1 cellular context compared by ENCODE assay signal in genomic region chr2:68977453-68977852, GRCh38.
TF ChIP-seq lines count a peak whose summit lies in the region.

No MANE protein-coding gene starts in this region.

TF ChIP-seq in H1, 55 proteins besides CTCF, POLR2A, EP300 and RAD21 (continued from another document):
- TF ChIP-seq, protein P1, sequence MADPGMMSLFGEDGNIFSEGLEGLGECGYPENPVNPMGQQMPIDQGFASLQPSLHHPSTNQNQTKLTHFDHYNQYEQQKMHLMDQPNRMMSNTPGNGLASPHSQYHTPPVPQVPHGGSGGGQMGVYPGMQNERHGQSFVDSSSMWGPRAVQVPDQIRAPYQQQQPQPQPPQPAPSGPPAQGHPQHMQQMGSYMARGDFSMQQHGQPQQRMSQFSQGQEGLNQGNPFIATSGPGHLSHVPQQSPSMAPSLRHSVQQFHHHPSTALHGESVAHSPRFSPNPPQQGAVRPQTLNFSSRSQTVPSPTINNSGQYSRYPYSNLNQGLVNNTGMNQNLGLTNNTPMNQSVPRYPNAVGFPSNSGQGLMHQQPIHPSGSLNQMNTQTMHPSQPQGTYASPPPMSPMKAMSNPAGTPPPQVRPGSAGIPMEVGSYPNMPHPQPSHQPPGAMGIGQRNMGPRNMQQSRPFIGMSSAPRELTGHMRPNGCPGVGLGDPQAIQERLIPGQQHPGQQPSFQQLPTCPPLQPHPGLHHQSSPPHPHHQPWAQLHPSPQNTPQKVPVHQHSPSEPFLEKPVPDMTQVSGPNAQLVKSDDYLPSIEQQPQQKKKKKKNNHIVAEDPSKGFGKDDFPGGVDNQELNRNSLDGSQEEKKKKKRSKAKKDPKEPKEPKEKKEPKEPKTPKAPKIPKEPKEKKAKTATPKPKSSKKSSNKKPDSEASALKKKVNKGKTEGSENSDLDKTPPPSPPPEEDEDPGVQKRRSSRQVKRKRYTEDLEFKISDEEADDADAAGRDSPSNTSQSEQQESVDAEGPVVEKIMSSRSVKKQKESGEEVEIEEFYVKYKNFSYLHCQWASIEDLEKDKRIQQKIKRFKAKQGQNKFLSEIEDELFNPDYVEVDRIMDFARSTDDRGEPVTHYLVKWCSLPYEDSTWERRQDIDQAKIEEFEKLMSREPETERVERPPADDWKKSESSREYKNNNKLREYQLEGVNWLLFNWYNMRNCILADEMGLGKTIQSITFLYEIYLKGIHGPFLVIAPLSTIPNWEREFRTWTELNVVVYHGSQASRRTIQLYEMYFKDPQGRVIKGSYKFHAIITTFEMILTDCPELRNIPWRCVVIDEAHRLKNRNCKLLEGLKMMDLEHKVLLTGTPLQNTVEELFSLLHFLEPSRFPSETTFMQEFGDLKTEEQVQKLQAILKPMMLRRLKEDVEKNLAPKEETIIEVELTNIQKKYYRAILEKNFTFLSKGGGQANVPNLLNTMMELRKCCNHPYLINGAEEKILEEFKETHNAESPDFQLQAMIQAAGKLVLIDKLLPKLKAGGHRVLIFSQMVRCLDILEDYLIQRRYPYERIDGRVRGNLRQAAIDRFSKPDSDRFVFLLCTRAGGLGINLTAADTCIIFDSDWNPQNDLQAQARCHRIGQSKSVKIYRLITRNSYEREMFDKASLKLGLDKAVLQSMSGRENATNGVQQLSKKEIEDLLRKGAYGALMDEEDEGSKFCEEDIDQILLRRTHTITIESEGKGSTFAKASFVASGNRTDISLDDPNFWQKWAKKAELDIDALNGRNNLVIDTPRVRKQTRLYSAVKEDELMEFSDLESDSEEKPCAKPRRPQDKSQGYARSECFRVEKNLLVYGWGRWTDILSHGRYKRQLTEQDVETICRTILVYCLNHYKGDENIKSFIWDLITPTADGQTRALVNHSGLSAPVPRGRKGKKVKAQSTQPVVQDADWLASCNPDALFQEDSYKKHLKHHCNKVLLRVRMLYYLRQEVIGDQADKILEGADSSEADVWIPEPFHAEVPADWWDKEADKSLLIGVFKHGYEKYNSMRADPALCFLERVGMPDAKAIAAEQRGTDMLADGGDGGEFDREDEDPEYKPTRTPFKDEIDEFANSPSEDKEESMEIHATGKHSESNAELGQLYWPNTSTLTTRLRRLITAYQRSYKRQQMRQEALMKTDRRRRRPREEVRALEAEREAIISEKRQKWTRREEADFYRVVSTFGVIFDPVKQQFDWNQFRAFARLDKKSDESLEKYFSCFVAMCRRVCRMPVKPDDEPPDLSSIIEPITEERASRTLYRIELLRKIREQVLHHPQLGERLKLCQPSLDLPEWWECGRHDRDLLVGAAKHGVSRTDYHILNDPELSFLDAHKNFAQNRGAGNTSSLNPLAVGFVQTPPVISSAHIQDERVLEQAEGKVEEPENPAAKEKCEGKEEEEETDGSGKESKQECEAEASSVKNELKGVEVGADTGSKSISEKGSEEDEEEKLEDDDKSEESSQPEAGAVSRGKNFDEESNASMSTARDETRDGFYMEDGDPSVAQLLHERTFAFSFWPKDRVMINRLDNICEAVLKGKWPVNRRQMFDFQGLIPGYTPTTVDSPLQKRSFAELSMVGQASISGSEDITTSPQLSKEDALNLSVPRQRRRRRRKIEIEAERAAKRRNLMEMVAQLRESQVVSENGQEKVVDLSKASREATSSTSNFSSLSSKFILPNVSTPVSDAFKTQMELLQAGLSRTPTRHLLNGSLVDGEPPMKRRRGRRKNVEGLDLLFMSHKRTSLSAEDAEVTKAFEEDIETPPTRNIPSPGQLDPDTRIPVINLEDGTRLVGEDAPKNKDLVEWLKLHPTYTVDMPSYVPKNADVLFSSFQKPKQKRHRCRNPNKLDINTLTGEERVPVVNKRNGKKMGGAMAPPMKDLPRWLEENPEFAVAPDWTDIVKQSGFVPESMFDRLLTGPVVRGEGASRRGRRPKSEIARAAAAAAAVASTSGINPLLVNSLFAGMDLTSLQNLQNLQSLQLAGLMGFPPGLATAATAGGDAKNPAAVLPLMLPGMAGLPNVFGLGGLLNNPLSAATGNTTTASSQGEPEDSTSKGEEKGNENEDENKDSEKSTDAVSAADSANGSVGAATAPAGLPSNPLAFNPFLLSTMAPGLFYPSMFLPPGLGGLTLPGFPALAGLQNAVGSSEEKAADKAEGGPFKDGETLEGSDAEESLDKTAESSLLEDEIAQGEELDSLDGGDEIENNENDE (IDR thresholded peaks at IDR 0.05; ENCODE audit: insufficient replicate concordance, low read length) = no peak
- no peak for TF ChIP-seq ASH2L (IDR thresholded peaks at IDR 0.05; ENCODE audit: low read length)
- no peak for TF ChIP-seq MAFK (IDR thresholded peaks at IDR 0.05; ENCODE audit: low read depth, low read length)
- TF ChIP-seq GABPA (IDR thresholded peaks at IDR 0.05; ENCODE audit: borderline replicate concordance, insufficient read depth, low read length) = no peak
- TF ChIP-seq, protein P2, sequence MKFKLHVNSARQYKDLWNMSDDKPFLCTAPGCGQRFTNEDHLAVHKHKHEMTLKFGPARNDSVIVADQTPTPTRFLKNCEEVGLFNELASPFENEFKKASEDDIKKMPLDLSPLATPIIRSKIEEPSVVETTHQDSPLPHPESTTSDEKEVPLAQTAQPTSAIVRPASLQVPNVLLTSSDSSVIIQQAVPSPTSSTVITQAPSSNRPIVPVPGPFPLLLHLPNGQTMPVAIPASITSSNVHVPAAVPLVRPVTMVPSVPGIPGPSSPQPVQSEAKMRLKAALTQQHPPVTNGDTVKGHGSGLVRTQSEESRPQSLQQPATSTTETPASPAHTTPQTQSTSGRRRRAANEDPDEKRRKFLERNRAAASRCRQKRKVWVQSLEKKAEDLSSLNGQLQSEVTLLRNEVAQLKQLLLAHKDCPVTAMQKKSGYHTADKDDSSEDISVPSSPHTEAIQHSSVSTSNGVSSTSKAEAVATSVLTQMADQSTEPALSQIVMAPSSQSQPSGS (IDR thresholded peaks at IDR 0.05; ENCODE audit: low read length) = no peak
- no peak for TF ChIP-seq RFX5 (IDR thresholded peaks at IDR 0.05; ENCODE audit: borderline replicate concordance, low read depth, low read length)
- no peak for TF ChIP-seq SP4 (IDR thresholded peaks at IDR 0.05; ENCODE audit: low read length)
- TF ChIP-seq KDM5A (IDR thresholded peaks at IDR 0.05; ENCODE audit: low read length) = no peak
- no peak for TF ChIP-seq KDM1A (IDR thresholded peaks at IDR 0.05; ENCODE audit: borderline replicate concordance, low read length)
- TF ChIP-seq JUN (IDR thresholded peaks at IDR 0.05; ENCODE audit: low read depth, low read length) = no peak
- TF ChIP-seq CREB1 (IDR thresholded peaks at IDR 0.05) = no peak
- no peak for TF ChIP-seq SIX5 (IDR thresholded peaks at IDR 0.05; ENCODE audit: low read depth, low read length)
- no peak for TF ChIP-seq SP2 (IDR thresholded peaks at IDR 0.05; ENCODE audit: low read length)
